20 cellular contexts compared by ENCODE assay signal in the genomic region with DNA sequence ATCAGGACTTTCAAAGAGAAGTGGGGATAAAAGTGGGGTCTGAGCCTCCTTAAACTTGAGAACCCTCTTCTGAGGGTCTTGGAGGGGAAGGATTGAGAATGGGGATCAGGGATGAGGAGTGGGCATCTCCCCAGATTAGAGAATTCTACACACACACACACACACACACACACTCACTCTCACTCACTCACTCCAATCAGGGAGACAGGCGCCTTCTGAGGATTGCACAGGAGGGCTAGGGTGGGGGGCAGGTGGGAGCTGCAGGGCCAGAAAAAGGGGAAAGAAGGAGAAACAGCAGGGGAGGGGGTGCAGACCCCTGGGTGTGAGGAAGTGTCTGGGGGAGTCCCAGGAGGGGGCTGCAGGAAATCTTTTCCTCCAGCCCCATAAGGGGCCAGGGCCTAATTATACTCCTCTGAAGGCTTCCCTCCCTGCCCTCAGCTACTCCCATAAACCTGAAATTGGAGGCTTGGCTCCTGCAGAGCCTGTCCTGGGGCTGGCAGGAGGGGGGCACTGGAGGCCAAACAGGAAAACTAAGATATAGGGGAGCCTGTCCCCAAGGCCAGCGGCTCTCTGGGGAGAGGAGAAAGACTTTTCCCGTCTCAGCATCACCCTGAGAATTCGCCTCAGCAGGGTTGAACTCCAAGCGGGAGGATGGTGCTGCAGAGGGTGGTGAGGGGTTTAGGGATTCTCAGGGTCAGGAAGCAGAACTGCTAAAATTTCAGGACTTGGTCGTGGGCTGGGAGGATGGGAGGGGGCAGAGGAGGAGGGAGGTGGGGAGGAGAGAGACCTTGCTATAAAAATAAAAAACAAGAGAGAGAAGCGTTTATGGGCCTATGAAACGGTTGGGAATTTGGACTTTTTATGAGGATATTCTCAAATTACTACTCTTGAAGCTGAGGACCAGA. TPM values are rescaled to one million over a fixed set of nuclear protein-coding genes. Genes with fewer than 3 reads are reported as not detected.
DNase-seq lines count a peak whose midpoint lies in the region; ATAC-seq and TF ChIP-seq lines count a peak whose summit lies in the region.
"Had no signal": no experiment of that assay in that cellular context is flagged by ENCODE, and none has a peak within 500 bp of the region (broad histone marks: within the 10 kb centered on the region; RNA-seq: fewer than 3 reads in every experiment).

No MANE protein-coding gene starts in this region.

- WGBS in endodermal cell (ENCODE audit: insufficient coverage in 1 of 2, insufficient read length in 1 of 2), 2 experiments = 10 to 11% methylated on average over 7 to 8 of the region's 8 CpGs

- H3K9ac ChIP-seq in endodermal cell (ENCODE audit: extremely low read depth, low read length, poor library complexity, severe bottlenecking) = no peak overlapping the region

- H3K9me3 ChIP-seq in BE2C (no peaks in the 10 kb centered on the region), MG63 (no peaks in the 10 kb centered on the region), endodermal cell (ENCODE audit: control insufficient read depth, low read length) (no peaks in the 10 kb centered on the region)
- H3K9me3 ChIP-seq: neutrophil had no signal

- H3K27ac ChIP-seq in endodermal cell (ENCODE audit: low read depth, low read length) = peak overlapping the region; percentile 17
- H3K27ac ChIP-seq: brain microvascular endothelial cell, HL-60, neutrophil had no signal

- H3K36me3 ChIP-seq in BE2C (no peaks in the 10 kb centered on the region), MG63 (peaks cover 15% of the 10 kb centered on the region), endodermal cell (ENCODE audit: control insufficient read depth, insufficient read depth, low read length) (no peaks in the 10 kb centered on the region)
- H3K36me3 ChIP-seq: brain microvascular endothelial cell, neutrophil had no signal

- DNase-seq in BE2C (no peak), MG63 (no peak), endodermal cell (no peak), neural crest cell (ENCODE audit: low read depth, low spot score) (no peak), DMS53 (lab: John Stamatoyannopoulos, UW) (no peak), NCI-H510A treated with DMSO at 0.1 percent for 48 hours (lab: John Stamatoyannopoulos, UW) (no peak), NCI-H1092 treated with DMSO at 0.1 percent for 48 hours (lab: John Stamatoyannopoulos, UW) (no peak)
- DNase-seq: activated gamma-delta T cell treated with Interleukin-2 at 50 U/mL for 16 hours, AML-193, brain microvascular endothelial cell, Karpas-422, NCI-H446 treated with DMSO at 0.1 percent for 48 hours, PC-3, SW 1271 had no signal

- no peak for ATAC-seq in HG02852 (IDR thresholded peaks at IDR 0.05; ENCODE audit: unreplicated experiment)
- ATAC-seq: PC-3; sciatic nerve; stimulated activated memory B cell treated with anti-CD40 and anti-IgM and Interleukin-4, amounts not matched to agents 10 μg/mL and 1 μg/mL and 100 μg/mL, for 72 hours; WTC11 had no signal

- H3K4me3 ChIP-seq in BE2C (ENCODE audit: low read depth, low read length) (peak overlapping the region; percentile 95), MG63 (peak overlapping the region; percentile 72), endodermal cell (ENCODE audit: low read length) (no peak overlapping the region)

- H3K4me1 ChIP-seq in BE2C (peaks cover 14% of the 10 kb centered on the region), endodermal cell (ENCODE audit: control insufficient read depth, insufficient read depth, low read length) (no peaks in the 10 kb centered on the region)

- H3K4me3 Mint-ChIP-seq in endodermal cell (no peak overlapping the region), neural crest cell (peak overlapping the region; percentile 85)
- H3K4me3 Mint-ChIP-seq: stimulated activated memory B cell treated with anti-CD40 and anti-IgM and Interleukin-4, amounts not matched to agents 10 μg/mL and 1 μg/mL and 100 μg/mL, for 72 hours; WTC11 had no signal

- H3K9me3 Mint-ChIP-seq in endodermal cell (peaks cover 2% of the 10 kb centered on the region), neural crest cell (no peaks in the 10 kb centered on the region)
- H3K9me3 Mint-ChIP-seq: stimulated activated memory B cell treated with anti-CD40 and anti-IgM and Interleukin-4, amounts not matched to agents 10 μg/mL and 1 μg/mL and 100 μg/mL, for 72 hours; WTC11 had no signal

- H3K27me3 Mint-ChIP-seq in endodermal cell (ENCODE audit: insufficient read depth) (peaks cover 100% of the 10 kb centered on the region), neural crest cell (ENCODE audit: low read depth) (peaks cover 100% of the 10 kb centered on the region)

- H3K4me1 Mint-ChIP-seq in endodermal cell = peaks cover 3% of the 10 kb centered on the region
- H3K4me1 Mint-ChIP-seq in neural crest cell = peaks cover 21% of the 10 kb centered on the region

- TF ChIP-seq CTCF in BE2C (IDR thresholded peaks at IDR 0.05; ENCODE audit: low read depth, low read length) (no peak), endodermal cell (conservative IDR thresholded peaks at IDR 0.05) (no peak), neural crest cell (conservative IDR thresholded peaks at IDR 0.05) (no peak)

- H3K36me3 Mint-ChIP-seq in endodermal cell (ENCODE audit: low read depth) (no peaks in the 10 kb centered on the region), neural crest cell (ENCODE audit: low read depth) (peaks cover 3% of the 10 kb centered on the region)
- H3K36me3 Mint-ChIP-seq: stimulated activated memory B cell treated with anti-CD40 and anti-IgM and Interleukin-4, amounts not matched to agents 10 μg/mL and 1 μg/mL and 100 μg/mL, for 72 hours; WTC11 had no signal

- H3K27ac Mint-ChIP-seq in endodermal cell = no peak overlapping the region
- H3K27ac Mint-ChIP-seq in neural crest cell (ENCODE audit: unreplicated experiment) = peak overlapping the region; percentile 40
- H3K27ac Mint-ChIP-seq: stimulated activated memory B cell treated with anti-CD40 and anti-IgM and Interleukin-4, amounts not matched to agents 10 μg/mL and 1 μg/mL and 100 μg/mL, for 72 hours; WTC11 had no signal

- H3K27me3 ChIP-seq in BE2C = no peaks in the 10 kb centered on the region
- no peaks in the 10 kb centered on the region for H3K27me3 ChIP-seq in MG63
- peaks cover 100% of the 10 kb centered on the region for H3K27me3 ChIP-seq in endodermal cell (ENCODE audit: control insufficient read depth, insufficient read depth, low read length, poor library complexity, severe bottlenecking)

RNA-seq across cellular contexts. Expression of gene HOXC9, which starts 1.6 kb away (rescaled TPM):
- polyA plus RNA-seq in BE2C (2012; ENCODE audit: insufficient read depth, insufficient read length, low read depth) = 33.9 TPM
- total RNA-seq in MG63 (2014; rRNA removed; shearing (Covaris generic); ENCODE audit: low replicate concordance) = 1.9 and 7.9 TPM in 2 replicates
- total RNA-seq in endodermal cell (not detected), neural crest cell (5.6 and 6.3 TPM in 2 replicates)
- polyA plus RNA-seq in endodermal cell (2013, experiment 1 of 2) = 5.5 TPM
- 6.4 TPM for polyA plus RNA-seq in endodermal cell (2013, experiment 2 of 2)
- total RNA-seq: WTC11 had no signal

RNA-seq across cellular contexts. Expression of gene HOXC8, which starts 7.2 kb away (rescaled TPM):
- polyA plus RNA-seq in BE2C (2012; ENCODE audit: insufficient read depth, insufficient read length, low read depth) = 24.8 TPM
- total RNA-seq in MG63 (2014; rRNA removed; shearing (Covaris generic); ENCODE audit: low replicate concordance) = 0.10 and 0.13 TPM in 2 replicates
- total RNA-seq in endodermal cell = not detected
- 3.3 TPM for polyA plus RNA-seq in endodermal cell (2013, experiment 1 of 2)
- 1.6 TPM for polyA plus RNA-seq in endodermal cell (2013, experiment 2 of 2)
- 4.5 and 4.8 TPM in 2 replicates for total RNA-seq in neural crest cell
- total RNA-seq: WTC11 had no signal

RNA-seq across cellular contexts. Expression of gene HOXC10, which starts 16.6 kb away (rescaled TPM):
- 49.3 TPM for polyA plus RNA-seq in BE2C (2012; ENCODE audit: insufficient read depth, insufficient read length, low read depth)
- 19.8 and 27.4 TPM in 2 replicates for total RNA-seq in MG63 (2014; rRNA removed; shearing (Covaris generic); ENCODE audit: low replicate concordance)
- total RNA-seq in endodermal cell (not detected), neural crest cell (1.8 TPM in 2 replicates)
- polyA plus RNA-seq in endodermal cell (2013, experiment 1 of 2) = 11.1 TPM
- 7.2 TPM for polyA plus RNA-seq in endodermal cell (2013, experiment 2 of 2)
- total RNA-seq: WTC11 had no signal

RNA-seq across cellular contexts. Expression of gene HOXC6, which starts 26.7 kb away (rescaled TPM):
- polyA plus RNA-seq in BE2C (2012; ENCODE audit: insufficient read depth, insufficient read length, low read depth) = 45.2 TPM
- 4.9 and 5.3 TPM in 2 replicates for total RNA-seq in MG63 (2014; rRNA removed; shearing (Covaris generic); ENCODE audit: low replicate concordance)
- total RNA-seq in endodermal cell (not detected), neural crest cell (10.7 and 11.0 TPM in 2 replicates)
- 16.8 TPM for polyA plus RNA-seq in endodermal cell (2013, experiment 1 of 2)
- 10.0 TPM for polyA plus RNA-seq in endodermal cell (2013, experiment 2 of 2)
- total RNA-seq: WTC11 had no signal

RNA-seq across cellular contexts. Expression of gene HOTAIR, which starts 26.8 kb away (rescaled TPM):
- 2.2 TPM for polyA plus RNA-seq in BE2C (2012; ENCODE audit: insufficient read depth, insufficient read length, low read depth)
- 4.2 and 4.5 TPM in 2 replicates for total RNA-seq in MG63 (2014; rRNA removed; shearing (Covaris generic); ENCODE audit: low replicate concordance)
- total RNA-seq in endodermal cell (not detected), neural crest cell (not detected in 2 replicates)
- polyA plus RNA-seq in endodermal cell (2013, experiment 1 of 2) = 1.5 TPM
- polyA plus RNA-seq in endodermal cell (2013, experiment 2 of 2) = 0.50 TPM
- total RNA-seq: WTC11 had no signal
